8 cellular contexts compared by ENCODE assay signal in the genomic region with DNA sequence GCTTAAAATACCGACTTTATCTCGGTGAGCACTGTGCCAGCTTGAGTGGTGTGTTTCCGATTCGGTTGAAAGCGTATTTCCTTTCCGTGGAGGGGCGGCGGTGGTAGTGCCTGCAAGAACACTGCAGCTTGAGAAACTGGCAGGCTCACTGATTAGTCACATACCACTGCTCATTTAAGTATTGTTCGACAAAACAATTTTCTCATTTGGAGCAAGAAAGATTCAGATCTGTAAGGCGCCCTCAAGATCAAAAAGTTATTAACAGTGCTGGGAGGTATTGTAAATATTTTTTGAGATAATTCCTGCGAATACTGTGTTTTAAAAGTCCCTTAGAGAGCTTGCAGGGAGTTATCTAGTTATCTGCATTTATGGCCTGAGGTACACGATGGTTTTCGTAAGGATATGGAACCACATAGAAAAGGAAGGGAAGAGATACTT. TPM values are rescaled to one million over a fixed set of nuclear protein-coding genes. Genes with fewer than 3 reads are reported as not detected.
DNase-seq lines count a peak whose midpoint lies in the region; ATAC-seq and TF ChIP-seq lines count a peak whose summit lies in the region.

No MANE protein-coding gene starts in this region.

- H3K4me1 Mint-ChIP-seq in natural killer cell treated with Interleukin-12 subunit alpha and Interleukin-12 subunit beta and Interleukin-15 and Interleukin-18, amount 100 ng/mL, for 72 hours (ENCODE audit: low read depth in 2 of 2) = peaks cover 36 to 41% of the 10 kb centered on the region in 2 donors
- peaks cover 30% of the 10 kb centered on the region for H3K4me1 Mint-ChIP-seq in stimulated activated effector memory CD8-positive, alpha-beta T cell treated with anti-CD3 and anti-CD28 coated beads, Interleukin-12 subunit alpha, Interleukin-12 subunit beta, amount 100 ng/mL, for 72 hours

- H3K4me3 ChIP-seq in HL-60 (replicated peaks; ENCODE audit: insufficient read depth, low read length) = peak overlapping the region; percentile 95
- peak overlapping the region; percentile 93 for H3K4me3 ChIP-seq in fibroblast of pulmonary artery (replicated peaks; ENCODE audit: low read depth, low read length)

- TF ChIP-seq CTCF in HL-60 (IDR thresholded peaks at IDR 0.05; ENCODE audit: insufficient read depth, low read length) (no peak), fibroblast of pulmonary artery (IDR thresholded peaks at IDR 0.05; ENCODE audit: low read length, missing control alignments) (no peak)

- peaks cover 5% of the 10 kb centered on the region for H3K36me3 Mint-ChIP-seq in natural killer cell treated with Interleukin-12 subunit alpha and Interleukin-12 subunit beta and Interleukin-15 and Interleukin-18, amount 100 ng/mL, for 72 hours
- H3K36me3 Mint-ChIP-seq in stimulated activated effector memory CD8-positive, alpha-beta T cell treated with anti-CD3 and anti-CD28 coated beads, Interleukin-12 subunit alpha, Interleukin-12 subunit beta, amount 100 ng/mL, for 72 hours = peaks cover 28% of the 10 kb centered on the region

- ATAC-seq in natural killer cell treated with Interleukin-12 subunit alpha and Interleukin-12 subunit beta and Interleukin-15 and Interleukin-18, amount 100 ng/mL, for 72 hours = peak; percentile 40 to 64
- peak; percentile 76 for ATAC-seq in stimulated activated effector memory CD8-positive, alpha-beta T cell treated with anti-CD3 and anti-CD28 coated beads, Interleukin-12 subunit alpha, Interleukin-12 subunit beta, amount 100 ng/mL, for 72 hours

- H3K9me3 Mint-ChIP-seq in natural killer cell treated with Interleukin-12 subunit alpha and Interleukin-12 subunit beta and Interleukin-15 and Interleukin-18, amount 100 ng/mL, for 72 hours = no peaks in the 10 kb centered on the region
- no peaks in the 10 kb centered on the region for H3K9me3 Mint-ChIP-seq in stimulated activated effector memory CD8-positive, alpha-beta T cell treated with anti-CD3 and anti-CD28 coated beads, Interleukin-12 subunit alpha, Interleukin-12 subunit beta, amount 100 ng/mL, for 72 hours

- no peaks in the 10 kb centered on the region for H3K27me3 ChIP-seq in HL-60 (ENCODE audit: insufficient read depth, poor library complexity, severe bottlenecking)

- peak overlapping the region; percentile 94 for H3K27ac ChIP-seq in HL-60 (replicated peaks)

- DNase-seq in Ammon's horn (ENCODE audit: low spot score) (peak; percentile 79), HL-60 (ENCODE audit: low read depth in 1 of 2, low spot score in 1 of 2) (peak in 1 of 2 experiments; percentile 78), RPMI7951 (ENCODE audit: low read depth) (peak; percentile 79), fibroblast of pulmonary artery (ENCODE audit: low read depth) (peak; percentile 88), DMS153 treated with DMSO at 0.1 percent for 48 hours (lab: John Stamatoyannopoulos, UW; ENCODE audit: unreplicated experiment) (no peak)
- DNase-seq in activated T-helper 1 cell treated with anti-CD3 and anti-CD28 coated beads, Interleukin-2, amount 50 U/mL, for 16 hours (ENCODE audit: low read depth in 1 of 2, low spot score in 1 of 2) = peak; percentile 48 to 54
- peak; percentile 82 for DNase-seq in natural killer cell treated with Interleukin-12 subunit alpha and Interleukin-12 subunit beta and Interleukin-15 and Interleukin-18, amount 100 ng/mL, for 72 hours (ENCODE audit: low spot score)
- DNase-seq in stimulated activated effector memory CD8-positive, alpha-beta T cell treated with anti-CD3 and anti-CD28 coated beads, Interleukin-12 subunit alpha, Interleukin-12 subunit beta, amount 100 ng/mL, for 72 hours (ENCODE audit: low spot score in 2 of 2) = peak; percentile 49 to 83

- H3K4me3 Mint-ChIP-seq in natural killer cell treated with Interleukin-12 subunit alpha and Interleukin-12 subunit beta and Interleukin-15 and Interleukin-18, amount 100 ng/mL, for 72 hours = peak overlapping the region; percentile 94
- H3K4me3 Mint-ChIP-seq in stimulated activated effector memory CD8-positive, alpha-beta T cell treated with anti-CD3 and anti-CD28 coated beads, Interleukin-12 subunit alpha, Interleukin-12 subunit beta, amount 100 ng/mL, for 72 hours = peak overlapping the region; percentile 84

- H3K27me3 Mint-ChIP-seq in natural killer cell treated with Interleukin-12 subunit alpha and Interleukin-12 subunit beta and Interleukin-15 and Interleukin-18, amount 100 ng/mL, for 72 hours = peaks cover 14% of the 10 kb centered on the region in 2 donors

- peak overlapping the region; percentile 88 to 99 for H3K27ac Mint-ChIP-seq in natural killer cell treated with Interleukin-12 subunit alpha and Interleukin-12 subunit beta and Interleukin-15 and Interleukin-18, amount 100 ng/mL, for 72 hours
- H3K27ac Mint-ChIP-seq in stimulated activated effector memory CD8-positive, alpha-beta T cell treated with anti-CD3 and anti-CD28 coated beads, Interleukin-12 subunit alpha, Interleukin-12 subunit beta, amount 100 ng/mL, for 72 hours = peak overlapping the region; percentile 91

RNA-seq across cellular contexts. Expression of a gene that starts 1.3 kb away (rescaled TPM):
- 54.5 and 62.5 TPM in 2 replicates for total RNA-seq in RPMI7951 (2014; rRNA removed; shearing (Covaris generic))
- total RNA-seq in natural killer cell treated with Interleukin-12 subunit alpha and Interleukin-12 subunit beta and Interleukin-15 and Interleukin-18, amount 100 ng/mL, for 72 hours = 10 to 100 TPM; 68.4 to 71.4 TPM

RNA-seq across cellular contexts. Expression of a gene that starts 4.5 kb away (rescaled TPM):
- total RNA-seq in RPMI7951 (2014; rRNA removed; shearing (Covaris generic)) = not detected in 2 replicates
- under 1 TPM in 1 of 2 donors, not detected in 1; 0.33 TPM for total RNA-seq in natural killer cell treated with Interleukin-12 subunit alpha and Interleukin-12 subunit beta and Interleukin-15 and Interleukin-18, amount 100 ng/mL, for 72 hours
